2 cellular contexts compared by ENCODE assay signal in genomic region chr5:69331528-69332445, GRCh38.
TF ChIP-seq lines count a peak whose summit lies in the region.

No MANE protein-coding gene starts in this region.

TF ChIP-seq in SK-N-SH, 30 proteins besides CTCF, POLR2A, EP300 and RAD21 (continued from another document):
- TF ChIP-seq NFIC (IDR thresholded peaks at IDR 0.05; ENCODE audit: borderline replicate concordance) (no peak), ZBTB33 (IDR thresholded peaks at IDR 0.05; ENCODE audit: borderline replicate concordance, low read depth) (no peak), TAF1 (IDR thresholded peaks at IDR 0.05; ENCODE audit: borderline replicate concordance, low read depth, low read length) (no peak), RFX5 (IDR thresholded peaks at IDR 0.05; ENCODE audit: low read length) (no peak), USF1 (IDR thresholded peaks at IDR 0.05; ENCODE audit: borderline replicate concordance, low read depth) (no peak), TCF12 (IDR thresholded peaks at IDR 0.05) (no peak), MAX (IDR thresholded peaks at IDR 0.05; ENCODE audit: low read depth) (no peak), EZH2phosphoT487 (IDR thresholded peaks at IDR 0.05; ENCODE audit: borderline replicate concordance, low read depth) (no peak)

TF ChIP-seq in SK-N-SH treated with all-trans-retinoic acid at 6 μM for 48 hours, 23 proteins besides CTCF, POLR2A, EP300 and RAD21 (continued from another document):
- no peak for TF ChIP-seq POU6F1 (CRISPR knock-in tag; IDR thresholded peaks at IDR 0.05; ENCODE audit: borderline replicate concordance, low read depth)
- no peak for TF ChIP-seq CSRNP3 (CRISPR knock-in tag; IDR thresholded peaks at IDR 0.05)
- TF ChIP-seq ZC3H10 (CRISPR knock-in tag; IDR thresholded peaks at IDR 0.05), result no peak
- TF ChIP-seq CSDC2 (CRISPR knock-in tag; IDR thresholded peaks at IDR 0.05), result no peak
- TF ChIP-seq ARNTL (CRISPR knock-in tag; IDR thresholded peaks at IDR 0.05; ENCODE audit: borderline replicate concordance, low read depth), result no peak
- TF ChIP-seq RARB (CRISPR knock-in tag; IDR thresholded peaks at IDR 0.05), result no peak
- TF ChIP-seq ZNF8 (CRISPR knock-in tag; IDR thresholded peaks at IDR 0.05), result no peak
- TF ChIP-seq ESRRG (CRISPR knock-in tag; IDR thresholded peaks at IDR 0.05), result no peak
